In the genomic region with DNA sequence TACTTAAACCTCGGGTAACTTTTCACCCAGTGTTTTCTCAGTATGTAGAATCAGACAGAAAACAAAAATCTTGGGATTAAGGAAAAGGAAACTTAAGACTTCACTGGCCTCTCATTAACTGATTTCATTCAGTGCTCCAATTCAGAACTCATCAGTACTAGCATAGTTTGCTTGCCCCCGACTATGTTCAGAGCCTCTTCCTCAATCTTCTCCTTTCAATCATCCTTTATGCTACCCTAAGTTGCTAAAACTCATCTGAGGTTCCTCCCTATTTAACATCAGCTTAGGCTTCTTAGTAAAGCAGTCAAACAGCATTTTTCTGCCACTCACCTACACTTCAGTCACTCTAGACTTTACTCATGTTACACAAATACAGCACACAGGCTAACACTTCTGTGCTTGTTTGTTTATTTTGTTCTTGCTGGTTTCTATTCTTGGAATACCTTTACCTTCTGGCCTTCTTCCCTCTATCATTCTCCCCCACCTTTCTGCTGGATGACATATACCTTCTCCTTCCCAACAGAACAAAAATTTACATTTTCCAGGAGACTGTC, we compare ENCODE assay signal across 18 cellular contexts.
A peak's percentile ranks its signal among the peaks of the same experiment; 100 is the strongest.
DNase-seq lines count a peak whose midpoint lies in the region; ATAC-seq and TF ChIP-seq lines count a peak whose summit lies in the region.
"Had no signal": no experiment of that assay in that cellular context is flagged by ENCODE, and none has a peak within 500 bp of the region (broad histone marks: within the 10 kb centered on the region; RNA-seq: fewer than 3 reads in every experiment).

No MANE protein-coding gene starts in this region.

- no peaks in the 10 kb centered on the region for H3K79me2 ChIP-seq in PC-3 (ENCODE audit: low read length)
- H3K79me2 ChIP-seq in GM23248 (ENCODE audit: insufficient read depth): no peaks in the 10 kb centered on the region

- H3K27me3 Mint-ChIP-seq in stimulated activated naive B cell treated with anti-CD40 and anti-IgM and Interleukin-4, amounts not matched to agents 10 μg/mL and 1 μg/mL and 100 μg/mL, for 72 hours: no peaks in the 10 kb centered on the region
- H3K27me3 Mint-ChIP-seq: stimulated activated memory B cell treated with anti-CD40 and anti-IgM and Interleukin-4, amounts not matched to agents 10 μg/mL and 1 μg/mL and 100 μg/mL, for 72 hours had no signal

- TF ChIP-seq EP300 in upper lobe of left lung (IDR thresholded peaks at IDR 0.05): peak in 1 of 4 donors; percentile 82

- H3K4me3 ChIP-seq in left ventricle myocardium inferior (no peak overlapping the region), PC-3 (ENCODE audit: low read length) (no peak overlapping the region), upper lobe of left lung (no peak overlapping the region), GM23248 (no peak overlapping the region)

- CTCF ChIA-PET in PC-3 (lab: Charles Lee): no interaction called here

- no peak overlapping the region for H3K27ac Mint-ChIP-seq in stimulated activated naive B cell treated with anti-CD40 and anti-IgM and Interleukin-4, amounts not matched to agents 10 μg/mL and 1 μg/mL and 100 μg/mL, for 72 hours
- H3K27ac Mint-ChIP-seq: CD14-positive monocyte; natural killer cell; stimulated activated memory B cell treated with anti-CD40 and anti-IgM and Interleukin-4, amounts not matched to agents 10 μg/mL and 1 μg/mL and 100 μg/mL, for 72 hours had no signal

- no TSS peak for BruUV-seq in PC-3 (replicated peaks; lab: Mats Ljungman, UMichigan)

- H3F3A ChIP-seq in PC-3 (ENCODE audit: low read length, unreplicated experiment) (no peaks in the 10 kb centered on the region), GM23248 (ENCODE audit: insufficient read depth) (no peaks in the 10 kb centered on the region)

- peak overlapping the region; percentile 32; the same call in 1 of the 2 replicates for H2AFZ ChIP-seq in PC-3 (ENCODE audit: low read length)
- H2AFZ ChIP-seq in GM23248: no peak overlapping the region

- no peaks in the 10 kb centered on the region for H3K9me2 ChIP-seq in PC-3 (replicated peaks; ENCODE audit: low read length)
- H3K9me2 ChIP-seq in GM23248 (ENCODE audit: insufficient read depth): no peaks in the 10 kb centered on the region

- peak overlapping the region; percentile 15 for H3K27ac ChIP-seq in left ventricle myocardium inferior (replicated peaks)
- no peak overlapping the region for H3K27ac ChIP-seq in PC-3 (ENCODE audit: low read length)
- H3K27ac ChIP-seq in upper lobe of left lung: no peak overlapping the region
- no peak overlapping the region for H3K27ac ChIP-seq in GM23248

- H3K27me3 ChIP-seq in left ventricle myocardium inferior (ENCODE audit: low read depth) (no peaks in the 10 kb centered on the region), PC-3 (ENCODE audit: low read length) (no peaks in the 10 kb centered on the region), upper lobe of left lung (no peaks in the 10 kb centered on the region), GM23248 (replicated peaks; ENCODE audit: insufficient read depth) (no peaks in the 10 kb centered on the region)

- TF ChIP-seq CTCF in left ventricle myocardium inferior (IDR thresholded peaks at IDR 0.05; ENCODE audit: borderline replicate concordance): no peak
- TF ChIP-seq CTCF in PC-3 (conservative IDR thresholded peaks at IDR 0.05; ENCODE audit: low read depth, low read length): no peak
- no peak for TF ChIP-seq CTCF in upper lobe of left lung (IDR thresholded peaks at IDR 0.05)

- H3K4me3 Mint-ChIP-seq in stimulated activated naive B cell treated with anti-CD40 and anti-IgM and Interleukin-4, amounts not matched to agents 10 μg/mL and 1 μg/mL and 100 μg/mL, for 72 hours: no peak overlapping the region
- H3K4me3 Mint-ChIP-seq: CD14-positive monocyte; natural killer cell; stimulated activated memory B cell treated with anti-CD40 and anti-IgM and Interleukin-4, amounts not matched to agents 10 μg/mL and 1 μg/mL and 100 μg/mL, for 72 hours had no signal

- ATAC-seq in PC-3: peak; percentile 80
- ATAC-seq in upper lobe of left lung (ENCODE audit: low FRiP score in 2 of 2): peak; percentile 57 to 86
- no peak for ATAC-seq in stimulated activated naive B cell treated with anti-CD40 and anti-IgM and Interleukin-4, amounts not matched to agents 10 μg/mL and 1 μg/mL and 100 μg/mL, for 72 hours (replicated peaks)
- ATAC-seq: natural killer cell; stimulated activated memory B cell treated with anti-CD40 and anti-IgM and Interleukin-4, amounts not matched to agents 10 μg/mL and 1 μg/mL and 100 μg/mL, for 72 hours had no signal

- H3K36me3 Mint-ChIP-seq in stimulated activated naive B cell treated with anti-CD40 and anti-IgM and Interleukin-4, amounts not matched to agents 10 μg/mL and 1 μg/mL and 100 μg/mL, for 72 hours: no peaks in the 10 kb centered on the region
- H3K36me3 Mint-ChIP-seq: CD14-positive monocyte; natural killer cell; stimulated activated memory B cell treated with anti-CD40 and anti-IgM and Interleukin-4, amounts not matched to agents 10 μg/mL and 1 μg/mL and 100 μg/mL, for 72 hours had no signal

- H3K9ac ChIP-seq in PC-3 (ENCODE audit: low read length): no peak overlapping the region
- no peak overlapping the region for H3K9ac ChIP-seq in GM23248

- H3K4me2 ChIP-seq in PC-3 (ENCODE audit: low read length): peak overlapping the region; percentile 44; the same call in 1 of the 2 replicates
- H3K4me2 ChIP-seq in GM23248 (ENCODE audit: unreplicated experiment): no peak overlapping the region

- no peak for DNase-seq in left ventricle myocardium inferior
- no peak for DNase-seq in cardiac septum (ENCODE audit: low spot score)
- DNase-seq in PC-3: peak; percentile 54
- peak; percentile 5 for DNase-seq in left kidney (ENCODE audit: low read depth, low spot score)
- DNase-seq in upper lobe of left lung: peak in 1 of 2 donors; percentile 24
- no peak for DNase-seq in GM23248
- DNase-seq in stimulated activated naive B cell treated with anti-CD40 and anti-IgM and Interleukin-4, amounts not matched to agents 10 μg/mL and 1 μg/mL and 100 μg/mL, for 72 hours: no peak
- no peak for DNase-seq in activated CD4-positive, CD25-positive, alpha-beta regulatory T cell (lab: John Stamatoyannopoulos, UW)
- DNase-seq: activated CD4-positive, alpha-beta T cell treated with anti-CD3 and anti-CD28 coated beads, Interleukin-2, amount 50 U/mL, for 1 hour; activated CD8-positive, alpha-beta memory T cell treated with anti-CD3 and anti-CD28 coated beads, Interleukin-2, amount 50 U/mL, for 4 hours; natural killer cell; NCI-H187 treated with DMSO at 0.1 percent for 48 hours; NCI-H524 treated with DMSO at 0.1 percent for 48 hours; OCI-M1; stimulated activated CD4-positive, alpha-beta T cell treated with anti-CD3 and anti-CD28 coated beads, Interleukin-1b, Interleukin-23, amount 100 ng/mL, for 48 hours; T-helper 1 cell had no signal

- no peaks in the 10 kb centered on the region for H4K20me1 ChIP-seq in PC-3 (ENCODE audit: low read length)
- H4K20me1 ChIP-seq in GM23248 (ENCODE audit: insufficient read depth): no peaks in the 10 kb centered on the region

- no peaks in the 10 kb centered on the region for H3K36me3 ChIP-seq in left ventricle myocardium inferior
- no peaks in the 10 kb centered on the region for H3K36me3 ChIP-seq in PC-3 (ENCODE audit: low read depth, low read length)
- H3K36me3 ChIP-seq in upper lobe of left lung: no peaks in the 10 kb centered on the region
- H3K36me3 ChIP-seq in GM23248 (ENCODE audit: low read depth): no peaks in the 10 kb centered on the region

- no peaks in the 10 kb centered on the region for H3K9me3 ChIP-seq in left ventricle myocardium inferior (replicated peaks)
- H3K9me3 ChIP-seq in PC-3 (ENCODE audit: low read length): no peaks in the 10 kb centered on the region
- no peaks in the 10 kb centered on the region for H3K9me3 ChIP-seq in upper lobe of left lung
- H3K9me3 ChIP-seq in GM23248 (ENCODE audit: low read depth): no peaks in the 10 kb centered on the region

- 40 to 42% methylated on average over 2 of the region's 2 CpGs for WGBS in upper lobe of left lung, 2 donors
- WGBS in GM23248 (ENCODE audit: low coverage in 1 of 2, low lambda C conversion rate in 2 of 2, missing lambda C conversion rate in 2 of 2), 2 experiments: 7 to 15% methylated on average over 2 of the region's 2 CpGs

- H3K4me1 ChIP-seq in left ventricle myocardium inferior: no peaks in the 10 kb centered on the region
- H3K4me1 ChIP-seq in PC-3 (ENCODE audit: insufficient read depth, low read length): peaks cover 11% of the 10 kb centered on the region
- H3K4me1 ChIP-seq in upper lobe of left lung: peaks cover 0 to 14% (median 4%) of the 10 kb centered on the region in 4 donors
- no peaks in the 10 kb centered on the region for H3K4me1 ChIP-seq in GM23248 (ENCODE audit: insufficient read depth)

- intact Hi-C loops in left ventricle myocardium inferior (cut with micrococcal nuclease): no loop called here
- intact Hi-C loops in cardiac septum (cut with DNase I): no loop called here
- intact Hi-C loops in PC-3 (cut with micrococcal nuclease): no loop called here

- no peaks in the 10 kb centered on the region for H3K9me3 Mint-ChIP-seq in stimulated activated naive B cell treated with anti-CD40 and anti-IgM and Interleukin-4, amounts not matched to agents 10 μg/mL and 1 μg/mL and 100 μg/mL, for 72 hours
- H3K9me3 Mint-ChIP-seq: stimulated activated memory B cell treated with anti-CD40 and anti-IgM and Interleukin-4, amounts not matched to agents 10 μg/mL and 1 μg/mL and 100 μg/mL, for 72 hours had no signal

- POLR2A ChIA-PET in PC-3 (lab: Charles Lee; ENCODE audit: unreplicated experiment): no interaction called here

- no peak for TF ChIP-seq POLR2A in upper lobe of left lung (IDR thresholded peaks at IDR 0.05)

- no peaks in the 10 kb centered on the region for H3K4me1 Mint-ChIP-seq in stimulated activated naive B cell treated with anti-CD40 and anti-IgM and Interleukin-4, amounts not matched to agents 10 μg/mL and 1 μg/mL and 100 μg/mL, for 72 hours
- H3K4me1 Mint-ChIP-seq: CD14-positive monocyte; natural killer cell; stimulated activated memory B cell treated with anti-CD40 and anti-IgM and Interleukin-4, amounts not matched to agents 10 μg/mL and 1 μg/mL and 100 μg/mL, for 72 hours had no signal

- in situ Hi-C loops in GM23248 (cut with MboI): no loop called here

Comparison
In these comparisons a context has a peak if more than half of its experiments do, and no peak if none do; other contexts are left out.
1. DNase-seq: peak in PC-3 (single experiment) and left kidney (single experiment); none in left ventricle myocardium inferior (single experiment), cardiac septum (single experiment), GM23248 (single experiment), stimulated activated naive B cell treated with anti-CD40 and anti-IgM and Interleukin-4, amounts not matched to agents 10 μg/mL and 1 μg/mL and 100 μg/mL, for 72 hours (single experiment) and activated CD4-positive, CD25-positive, alpha-beta regulatory T cell (0 of 4).
2. ATAC-seq: peak in PC-3 (single experiment) and upper lobe of left lung (2 of 2); none in stimulated activated naive B cell treated with anti-CD40 and anti-IgM and Interleukin-4, amounts not matched to agents 10 μg/mL and 1 μg/mL and 100 μg/mL, for 72 hours (0 of 2).